9 cellular contexts compared by ENCODE assay signal in genomic region chr12:51341259-51342007, GRCh38. TPM values are rescaled to one million over a fixed set of nuclear protein-coding genes. Genes with fewer than 3 reads are reported as not detected.
DNase-seq lines count a peak whose midpoint lies in the region; ATAC-seq, FAIRE-seq and TF ChIP-seq lines count a peak whose summit lies in the region.
"Had no signal": no experiment of that assay in that cellular context is flagged by ENCODE, and none has a peak within 500 bp of the region (broad histone marks: within the 10 kb centered on the region; RNA-seq: fewer than 3 reads in every experiment).

No MANE protein-coding gene starts in this region.

- H3K9me1 ChIP-seq in endothelial cell of umbilical vein (replicated peaks; ENCODE audit: control insufficient read depth, extremely low read depth, insufficient read depth, low read length): no peaks in the 10 kb centered on the region

- H3K9ac ChIP-seq in endothelial cell of umbilical vein (replicated peaks; ENCODE audit: extremely low read depth, insufficient read depth, low read length): no peak overlapping the region

- no peaks in the 10 kb centered on the region for H3K4me1 ChIP-seq in endothelial cell of umbilical vein (ENCODE audit: control insufficient read depth, extremely low read depth, insufficient read depth, low read length)

- no peaks in the 10 kb centered on the region for H4K20me1 ChIP-seq in endothelial cell of umbilical vein (replicated peaks; ENCODE audit: control insufficient read depth, extremely low read depth, insufficient read depth, low read length)

- CTCF ChIA-PET in endothelial cell of umbilical vein (lab: Charles Lee): interaction anchor here (0.5 to 3.7 kb wide), 79 partner anchors 9 to 606 kb away, joined by 3 to 49 read pairs (median 4); partner anchors contain the start of genes CSRNP2, DAZAP2, LETMD1 and POU6F1

- peak; percentile 85 to 99 for TF ChIP-seq CTCF in endothelial cell of umbilical vein (IDR thresholded peaks at IDR 0.05; ENCODE audit: extremely low read depth in 1 of 2, insufficient read depth in 1 of 2, low read depth in 1 of 2, low read length in 2 of 2)

- peak; percentile 96 for FAIRE-seq in endothelial cell of umbilical vein (lab: Jason Lieb, UNC)
- FAIRE-seq: endometrium had no signal

- DNase-seq in COR-L47 (lab: John Stamatoyannopoulos, UW): peak; percentile 50
- peak; percentile 50 for DNase-seq in HS-27A (ENCODE audit: low read depth)
- DNase-seq in NOMO-1 treated with DMSO at 0.1 percent for 48 hours (lab: John Stamatoyannopoulos, UW; ENCODE audit: unreplicated experiment): peak; percentile 78
- DNase-seq in activated CD8-positive, alpha-beta memory T cell treated with anti-CD3 and anti-CD28 coated beads, Interleukin-2, amount 50 U/mL, for 4 hours: peak; percentile 75
- peak; percentile 81 for DNase-seq in endothelial cell of umbilical vein (ENCODE audit: low read depth, low spot score)
- peak; percentile 77 for DNase-seq in mucosa of gallbladder (ENCODE audit: low spot score)
- peak; percentile 33 to 62 for DNase-seq in stimulated activated CD8-positive, alpha-beta memory T cell treated with anti-CD3 and anti-CD28 coated beads, Interleukin-7, amount 100 ng/mL, for 4 hours (ENCODE audit: low read depth in 2 of 2)

- no peaks in the 10 kb centered on the region for H3K79me2 ChIP-seq in endothelial cell of umbilical vein (ENCODE audit: control insufficient read depth, insufficient read depth, low read length)

- POLR2A ChIA-PET in endothelial cell of umbilical vein (lab: Charles Lee): interaction anchor here (1.1 to 1.3 kb wide), 2 partner anchors 71 to 258 kb away, joined by 3 to 7 read pairs; partner anchors contain the start of genes CSRNP2 and SMAGP

- no peak overlapping the region for H3K27ac ChIP-seq in endothelial cell of umbilical vein (ENCODE audit: insufficient read depth, low read depth, low read length)

- H3K4me2 ChIP-seq in endothelial cell of umbilical vein (ENCODE audit: insufficient read depth, low read length): peak overlapping the region; percentile 65

- H3K36me3 ChIP-seq in endothelial cell of umbilical vein (ENCODE audit: control insufficient read depth in 2 of 2, extremely low read depth in 1 of 2, insufficient read depth in 2 of 2, low read length in 2 of 2): no peaks in the 10 kb centered on the region

- intact Hi-C loops in endothelial cell of umbilical vein (cut with micrococcal nuclease): loop anchor here (1.0 kb wide), 5 partner anchors 72 to 576 kb away; no protein-coding TSS in a partner anchor

- dilution Hi-C loops in endothelial cell of umbilical vein (cut with MboI; ENCODE audit: extremely low pct_ligation_motif_present, low sequenced_read_pairs): no loop called here

- ATAC-seq in HG02763 (IDR thresholded peaks at IDR 0.05; ENCODE audit: unreplicated experiment): no peak

- peak overlapping the region; percentile 97 for H2AFZ ChIP-seq in endothelial cell of umbilical vein (ENCODE audit: low read depth, low read length)

- no peak for TF ChIP-seq POLR2A in endothelial cell of umbilical vein (IDR thresholded peaks at IDR 0.05; ENCODE audit: low read depth, low read length)

- peak overlapping the region in 1 of 3 experiments; percentile 13 for H3K4me3 ChIP-seq in endothelial cell of umbilical vein (replicated peaks in 1 of 3; ENCODE audit: insufficient read depth in 1 of 3, low read depth in 1 of 3, low read length in 3 of 3)

- no peaks in the 10 kb centered on the region for H3K27me3 ChIP-seq in endothelial cell of umbilical vein (ENCODE audit: control insufficient read depth in 2 of 2, insufficient read depth in 2 of 2, low read length in 2 of 2)

- BruUV-seq in endothelial cell of umbilical vein (replicated peaks; lab: Mats Ljungman, UMichigan): no TSS peak

- no peaks in the 10 kb centered on the region for H3K9me3 ChIP-seq in endothelial cell of umbilical vein (replicated peaks; ENCODE audit: control insufficient read depth, insufficient read depth, low read length)

TF ChIP-seq in endothelial cell of umbilical vein, 7 proteins besides CTCF, POLR2A, EP300 and RAD21:
- TF ChIP-seq MAX (IDR thresholded peaks at IDR 0.05; ENCODE audit: insufficient read depth, insufficient read length) (no peak), EZH2 (IDR thresholded peaks at IDR 0.05; ENCODE audit: borderline replicate concordance, low read depth, low read length, severe bottlenecking) (no peak), POLR2AphosphoS5 (IDR thresholded peaks at IDR 0.05; ENCODE audit: insufficient read depth, low read depth, low read length) (no peak), GATA2 (IDR thresholded peaks at IDR 0.05; ENCODE audit: insufficient read depth, insufficient read length, low read depth, low read length) (no peak), JUN (IDR thresholded peaks at IDR 0.05; ENCODE audit: borderline replicate concordance, insufficient read depth, insufficient read length, low read depth) (no peak), MYC (IDR thresholded peaks at IDR 0.05; ENCODE audit: low read depth, low read length) (no peak), FOS (IDR thresholded peaks at IDR 0.05; ENCODE audit: borderline replicate concordance, insufficient read depth, low read length) (no peak)
TF ChIP-seq in endothelial cell of umbilical vein: peak in this region for 0.

RNA-seq across cellular contexts. Expression of gene CELA1, which starts 5.0 kb away (rescaled TPM):
- total RNA-seq in endothelial cell of umbilical vein: not detected in 2 replicates
- polyA plus RNA-seq in endothelial cell of umbilical vein: not detected in 2 replicates
- not detected in 2 replicates for polyA plus RNA-seq in endothelial cell of umbilical vein (2011; cell fraction: cytosol; rRNA removed)
- polyA plus RNA-seq in endothelial cell of umbilical vein (2011; cell fraction: nucleus; rRNA removed): not detected in 2 replicates
- polyA plus RNA-seq in endothelial cell of umbilical vein (2012): not detected in 2 replicates
- polyA minus RNA-seq in endothelial cell of umbilical vein: not detected in 2 replicates
- not detected for polyA minus RNA-seq in endothelial cell of umbilical vein (2011; cell fraction: cytosol; rRNA and poly(A)+ RNA removed)
- polyA minus RNA-seq in endothelial cell of umbilical vein (2011; cell fraction: nucleus; rRNA and poly(A)+ RNA removed): not detected in 2 replicates
- not detected for total RNA-seq in mucosa of gallbladder

RNA-seq across cellular contexts. Expression of gene BIN2, which starts 17.5 kb away (rescaled TPM):
- total RNA-seq in endothelial cell of umbilical vein (not detected in 2 replicates), mucosa of gallbladder (9.8 TPM)
- polyA plus RNA-seq in endothelial cell of umbilical vein: not detected in 2 replicates
- not detected in 2 replicates for polyA plus RNA-seq in endothelial cell of umbilical vein (2011; cell fraction: cytosol; rRNA removed)
- polyA plus RNA-seq in endothelial cell of umbilical vein (2011; cell fraction: nucleus; rRNA removed): not detected in 2 replicates
- not detected in 2 replicates for polyA plus RNA-seq in endothelial cell of umbilical vein (2012)
- not detected in 2 replicates for polyA minus RNA-seq in endothelial cell of umbilical vein
- polyA minus RNA-seq in endothelial cell of umbilical vein (2011; cell fraction: cytosol; rRNA and poly(A)+ RNA removed): not detected
- polyA minus RNA-seq in endothelial cell of umbilical vein (2011; cell fraction: nucleus; rRNA and poly(A)+ RNA removed): not detected in 2 replicates

RNA-seq across cellular contexts. Expression of gene GALNT6, which starts 49.8 kb away (rescaled TPM):
- 38.3 and 39.2 TPM in 2 replicates for total RNA-seq in endothelial cell of umbilical vein
- polyA plus RNA-seq in endothelial cell of umbilical vein: 13.8 and 18.7 TPM in 2 replicates
- 18.8 and 20.6 TPM in 2 replicates for polyA plus RNA-seq in endothelial cell of umbilical vein (2011; cell fraction: cytosol; rRNA removed)
- polyA plus RNA-seq in endothelial cell of umbilical vein (2011; cell fraction: nucleus; rRNA removed): 14.1 and 16.7 TPM in 2 replicates
- polyA plus RNA-seq in endothelial cell of umbilical vein (2012): 24.9 and 66.5 TPM in 2 replicates
- 22.0 and 25.6 TPM in 2 replicates for polyA minus RNA-seq in endothelial cell of umbilical vein
- polyA minus RNA-seq in endothelial cell of umbilical vein (2011; cell fraction: cytosol; rRNA and poly(A)+ RNA removed): not detected
- 13.3 and 16.1 TPM in 2 replicates for polyA minus RNA-seq in endothelial cell of umbilical vein (2011; cell fraction: nucleus; rRNA and poly(A)+ RNA removed)
- 6.2 TPM for total RNA-seq in mucosa of gallbladder

Comparison
In these comparisons a context has a peak if more than half of its experiments do, and no peak if none do; other contexts are left out.
1. RNA of gene BIN2, which starts 17.5 kb away (total RNA-seq): 9.8 TPM in mucosa of gallbladder (single experiment); not detected in endothelial cell of umbilical vein; every median in the first group is over 10 times any median in the second.
2. Peak in every context shown above with its lines, with median percentiles within 50 percentile points of each other: DNase-seq.